ENCODE assay signal across 12 cellular contexts in the genomic region with DNA sequence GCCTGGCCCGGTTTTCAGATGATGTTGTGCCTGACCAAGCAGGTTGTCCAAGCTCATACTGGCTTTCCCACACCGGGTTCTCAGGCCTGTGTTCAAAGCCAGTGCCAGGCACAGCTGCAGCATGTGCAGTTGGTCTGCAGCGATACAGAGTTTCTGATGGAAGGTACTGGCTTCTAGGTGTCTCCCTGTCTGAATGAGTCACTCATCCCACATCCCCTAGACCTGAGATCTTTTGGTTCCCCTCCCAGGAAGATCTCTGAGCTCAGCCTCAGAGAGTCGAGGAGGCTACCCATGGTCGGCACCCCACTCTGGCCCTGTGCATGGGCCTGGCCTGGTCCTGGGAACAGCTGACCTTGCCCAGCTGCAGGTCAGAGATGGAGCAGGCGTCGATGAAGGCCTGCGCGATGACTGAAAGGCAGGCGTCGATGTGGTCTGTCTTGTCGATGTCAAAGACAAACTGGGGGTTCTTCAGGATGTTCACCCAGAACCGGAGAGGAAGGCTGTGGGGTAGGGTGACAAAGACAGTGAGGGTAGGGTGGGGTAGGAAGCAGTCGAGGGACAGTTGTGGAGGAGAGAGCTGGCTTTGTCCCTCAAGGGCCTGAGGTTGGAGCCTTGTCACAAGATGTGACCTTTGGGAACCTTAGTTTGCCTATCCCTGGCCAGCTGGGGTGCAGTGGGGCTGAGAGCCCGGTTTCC. TPM values are rescaled to one million over a fixed set of nuclear protein-coding genes. Genes with fewer than 3 reads are reported as not detected.
DNase-seq lines count a peak whose midpoint lies in the region; ATAC-seq, FAIRE-seq and TF ChIP-seq lines count a peak whose summit lies in the region.
"Had no signal": no experiment of that assay in that cellular context is flagged by ENCODE, and none has a peak within 500 bp of the region (broad histone marks: within the 10 kb centered on the region; RNA-seq: fewer than 3 reads in every experiment).

No MANE protein-coding gene starts in this region.

- H3K4me3 Mint-ChIP-seq in brain: no peak overlapping the region
- H3K4me3 Mint-ChIP-seq in natural killer cell treated with Interleukin-12 subunit alpha and Interleukin-12 subunit beta and Interleukin-15 and Interleukin-18, amount 100 ng/mL, for 72 hours: peak overlapping the region; percentile 60
- H3K4me3 Mint-ChIP-seq: activated CD4-positive, alpha-beta T cell treated with anti-CD3 and anti-CD28 coated beads, Interleukin-2, amount 10 ng/mL, durations not matched to agents 7 days and 5 days had no signal

- DNase-seq in A172 (ENCODE audit: low spot score) (peak; percentile 92), HTR-8/SVneo (ENCODE audit: insufficient read length, low spot score) (no peak), posterior vena cava (ENCODE audit: low spot score) (no peak), AG08396 (ENCODE audit: low spot score) (no peak), MG63 (no peak)
- no peak for DNase-seq in natural killer cell treated with Interleukin-12 subunit alpha and Interleukin-12 subunit beta and Interleukin-15 and Interleukin-18, amount 100 ng/mL, for 72 hours (ENCODE audit: low spot score)
- DNase-seq: activated CD4-positive, alpha-beta T cell treated with anti-CD3 and anti-CD28 coated beads, Interleukin-2, amount 10 ng/mL, durations not matched to agents 7 days and 5 days; head of caudate nucleus had no signal

- FAIRE-seq in HTR-8/SVneo (lab: Jason Lieb, UNC): peak; percentile 52

- peak; percentile 45 to 50 for ATAC-seq in natural killer cell treated with Interleukin-12 subunit alpha and Interleukin-12 subunit beta and Interleukin-15 and Interleukin-18, amount 100 ng/mL, for 72 hours
- ATAC-seq in HG03565 (IDR thresholded peaks at IDR 0.05; ENCODE audit: unreplicated experiment): no peak

- no peak for TF ChIP-seq CTCF in brain (conservative IDR thresholded peaks at IDR 0.05)

- intact Hi-C loops in posterior vena cava (cut with DNase I): no loop called here

- no peaks in the 10 kb centered on the region for H3K36me3 Mint-ChIP-seq in brain
- H3K36me3 Mint-ChIP-seq in natural killer cell treated with Interleukin-12 subunit alpha and Interleukin-12 subunit beta and Interleukin-15 and Interleukin-18, amount 100 ng/mL, for 72 hours: no peaks in the 10 kb centered on the region

- H3K9me3 ChIP-seq in MG63: no peaks in the 10 kb centered on the region
- H3K9me3 ChIP-seq: BE2C had no signal

- H3K4me3 ChIP-seq in MG63: no peak overlapping the region

- peaks cover 43% of the 10 kb centered on the region for H3K36me3 ChIP-seq in MG63

- peaks cover 61% of the 10 kb centered on the region for H3K4me1 Mint-ChIP-seq in brain
- peaks cover 24 to 28% of the 10 kb centered on the region in 2 donors for H3K4me1 Mint-ChIP-seq in natural killer cell treated with Interleukin-12 subunit alpha and Interleukin-12 subunit beta and Interleukin-15 and Interleukin-18, amount 100 ng/mL, for 72 hours (ENCODE audit: low read depth in 2 of 2)

- H3K27ac Mint-ChIP-seq in brain: peak overlapping the region; percentile 66 to 97 (median 85)
- peak overlapping the region; percentile 39 to 78 for H3K27ac Mint-ChIP-seq in natural killer cell treated with Interleukin-12 subunit alpha and Interleukin-12 subunit beta and Interleukin-15 and Interleukin-18, amount 100 ng/mL, for 72 hours
- H3K27ac Mint-ChIP-seq: activated CD4-positive, alpha-beta T cell treated with anti-CD3 and anti-CD28 coated beads, Interleukin-2, amount 10 ng/mL, durations not matched to agents 7 days and 5 days had no signal

- peaks cover 0 to 2% (median 0%) of the 10 kb centered on the region in 5 experiments for H3K9me3 Mint-ChIP-seq in brain
- no peaks in the 10 kb centered on the region for H3K9me3 Mint-ChIP-seq in natural killer cell treated with Interleukin-12 subunit alpha and Interleukin-12 subunit beta and Interleukin-15 and Interleukin-18, amount 100 ng/mL, for 72 hours
- H3K9me3 Mint-ChIP-seq: activated CD4-positive, alpha-beta T cell treated with anti-CD3 and anti-CD28 coated beads, Interleukin-2, amount 10 ng/mL, durations not matched to agents 7 days and 5 days had no signal

- peaks cover 3% of the 10 kb centered on the region for H3K27me3 Mint-ChIP-seq in brain
- H3K27me3 Mint-ChIP-seq in natural killer cell treated with Interleukin-12 subunit alpha and Interleukin-12 subunit beta and Interleukin-15 and Interleukin-18, amount 100 ng/mL, for 72 hours: no peaks in the 10 kb centered on the region

- H3K27me3 ChIP-seq in MG63: no peaks in the 10 kb centered on the region
- H3K27me3 ChIP-seq: BE2C had no signal

RNA-seq across cellular contexts. Expression of a gene that starts 15.2 kb away (rescaled TPM):
- not detected in 2 replicates for total RNA-seq in A172 (2014; rRNA removed; shearing (Covaris generic))
- polyA plus RNA-seq in brain (ENCODE audit: insufficient read depth, low read depth, low replicate concordance): not detected
- not detected for total RNA-seq in natural killer cell treated with Interleukin-12 subunit alpha and Interleukin-12 subunit beta and Interleukin-15 and Interleukin-18, amount 100 ng/mL, for 72 hours
- not detected for total RNA-seq in posterior vena cava
- not detected in 2 replicates for total RNA-seq in MG63 (2014; rRNA removed; shearing (Covaris generic); ENCODE audit: low replicate concordance)
- total RNA-seq: activated CD4-positive, alpha-beta T cell treated with anti-CD3 and anti-CD28 coated beads, Interleukin-2, amount 10 ng/mL, durations not matched to agents 7 days and 5 days; bronchial epithelial cell had no signal

RNA-seq across cellular contexts. Expression of a gene that starts 29.8 kb away (rescaled TPM):
- total RNA-seq in A172 (2014; rRNA removed; shearing (Covaris generic)): not detected in 2 replicates
- not detected for polyA plus RNA-seq in brain (ENCODE audit: insufficient read depth, low read depth, low replicate concordance)
- not detected for total RNA-seq in natural killer cell treated with Interleukin-12 subunit alpha and Interleukin-12 subunit beta and Interleukin-15 and Interleukin-18, amount 100 ng/mL, for 72 hours
- total RNA-seq in posterior vena cava: not detected
- total RNA-seq in MG63 (2014; rRNA removed; shearing (Covaris generic); ENCODE audit: low replicate concordance): not detected in 2 replicates
- total RNA-seq: activated CD4-positive, alpha-beta T cell treated with anti-CD3 and anti-CD28 coated beads, Interleukin-2, amount 10 ng/mL, durations not matched to agents 7 days and 5 days; bronchial epithelial cell had no signal

RNA-seq across cellular contexts. Expression of a gene that starts 48.3 kb away (rescaled TPM):
- 210 and 219 TPM in 2 replicates for total RNA-seq in A172 (2014; rRNA removed; shearing (Covaris generic))
- polyA plus RNA-seq in brain (ENCODE audit: insufficient read depth, low read depth, low replicate concordance): 151 TPM
- total RNA-seq in natural killer cell treated with Interleukin-12 subunit alpha and Interleukin-12 subunit beta and Interleukin-15 and Interleukin-18, amount 100 ng/mL, for 72 hours: 1 to 10 TPM; 2.8 to 4.8 TPM
- total RNA-seq in posterior vena cava: 100 to 1,000 TPM; 155 to 241 TPM
- total RNA-seq in MG63 (2014; rRNA removed; shearing (Covaris generic); ENCODE audit: low replicate concordance): 5.8 and 21.9 TPM in 2 replicates
